Comparison of ENCODE assay signal across 19 cellular contexts in genomic region chr12:132471858-132472255, GRCh38. TPM values are rescaled to one million over a fixed set of nuclear protein-coding genes. Genes with fewer than 3 reads are reported as not detected.
DNase-seq lines count a peak whose midpoint lies in the region; ATAC-seq, FAIRE-seq and TF ChIP-seq lines count a peak whose summit lies in the region.
"Had no signal": no experiment of that assay in that cellular context is flagged by ENCODE, and none has a peak within 500 bp of the region (broad histone marks: within the 10 kb centered on the region; RNA-seq: fewer than 3 reads in every experiment).

No MANE protein-coding gene starts in this region.

- no peak for FAIRE-seq in small intestine (lab: Jason Lieb, UNC)

- no peaks in the 10 kb centered on the region for H3K4me1 ChIP-seq in small intestine (ENCODE audit: control insufficient read depth in 2 of 2, insufficient read depth in 1 of 2, low read depth in 1 of 2, low read length in 1 of 2)
- H3K4me1 ChIP-seq: breast epithelium, gastrocnemius medialis, upper lobe of right lung had no signal

- no peak for ATAC-seq in activated CD8-positive, alpha-beta memory T cell treated with anti-CD3 and anti-CD28 coated beads, Interleukin-2, amount 10 ng/mL, durations not matched to agents 7 days and 5 days
- no peak for ATAC-seq in activated T-helper 17 cell treated with anti-CD3 and anti-CD28 coated beads, Interleukin-2, amount 50 U/mL, for 72 hours (replicated peaks)
- ATAC-seq: gastrocnemius medialis had no signal

- H3K27me3 ChIP-seq in small intestine (ENCODE audit: control insufficient read depth in 2 of 2, insufficient read depth in 2 of 2, low read length in 2 of 2), result no peaks in the 10 kb centered on the region

- peak overlapping the region; percentile 1 for H3K27ac Mint-ChIP-seq in activated CD8-positive, alpha-beta memory T cell treated with anti-CD3 and anti-CD28 coated beads, Interleukin-2, amount 10 ng/mL, durations not matched to agents 7 days and 5 days
- H3K27ac Mint-ChIP-seq in activated T-helper 17 cell treated with anti-CD3 and anti-CD28 coated beads, Interleukin-2, amount 50 U/mL, for 72 hours, result no peak overlapping the region
- H3K27ac Mint-ChIP-seq in nephron progenitor cell, result no peak overlapping the region
- H3K27ac Mint-ChIP-seq: activated naive CD8-positive, alpha-beta T cell had no signal

- H3K9me3 Mint-ChIP-seq in activated CD8-positive, alpha-beta memory T cell treated with anti-CD3 and anti-CD28 coated beads, Interleukin-2, amount 10 ng/mL, durations not matched to agents 7 days and 5 days (ENCODE audit: low read depth), result no peaks in the 10 kb centered on the region
- no peaks in the 10 kb centered on the region for H3K9me3 Mint-ChIP-seq in activated T-helper 17 cell treated with anti-CD3 and anti-CD28 coated beads, Interleukin-2, amount 50 U/mL, for 72 hours
- peaks cover 17% of the 10 kb centered on the region for H3K9me3 Mint-ChIP-seq in nephron progenitor cell

- no peaks in the 10 kb centered on the region for H3K9me3 ChIP-seq in small intestine (ENCODE audit: control insufficient read depth, low read depth)
- H3K9me3 ChIP-seq: gastrocnemius medialis, stomach, upper lobe of right lung had no signal

- peaks cover 15% of the 10 kb centered on the region for H3K27me3 Mint-ChIP-seq in activated CD8-positive, alpha-beta memory T cell treated with anti-CD3 and anti-CD28 coated beads, Interleukin-2, amount 10 ng/mL, durations not matched to agents 7 days and 5 days
- peaks cover 7% of the 10 kb centered on the region for H3K27me3 Mint-ChIP-seq in activated T-helper 17 cell treated with anti-CD3 and anti-CD28 coated beads, Interleukin-2, amount 50 U/mL, for 72 hours
- peaks cover 50% of the 10 kb centered on the region for H3K27me3 Mint-ChIP-seq in nephron progenitor cell (ENCODE audit: low read depth, poor library complexity)
- H3K27me3 Mint-ChIP-seq: activated naive CD8-positive, alpha-beta T cell had no signal

- H3K36me3 ChIP-seq in small intestine (ENCODE audit: control insufficient read depth in 2 of 2, insufficient read depth in 2 of 2, low read length in 2 of 2), result no peaks in the 10 kb centered on the region
- H3K36me3 ChIP-seq: breast epithelium, gastrocnemius medialis, stomach, upper lobe of right lung had no signal

- H3K27ac ChIP-seq in small intestine (ENCODE audit: low read depth in 1 of 2, low read length in 1 of 2), result no peak overlapping the region
- H3K27ac ChIP-seq: breast epithelium, gastrocnemius medialis, upper lobe of right lung had no signal

- TF ChIP-seq CTCF in GM12865 (IDR thresholded peaks at IDR 0.05; ENCODE audit: insufficient read depth, low read depth, low read length, missing control alignments) (no peak), nephron progenitor cell (IDR thresholded peaks at IDR 0.05) (no peak)

- no peaks in the 10 kb centered on the region for H3K36me3 Mint-ChIP-seq in activated CD8-positive, alpha-beta memory T cell treated with anti-CD3 and anti-CD28 coated beads, Interleukin-2, amount 10 ng/mL, durations not matched to agents 7 days and 5 days
- H3K36me3 Mint-ChIP-seq in activated T-helper 17 cell treated with anti-CD3 and anti-CD28 coated beads, Interleukin-2, amount 50 U/mL, for 72 hours (ENCODE audit: low read depth), result no peaks in the 10 kb centered on the region
- peaks cover 4% of the 10 kb centered on the region for H3K36me3 Mint-ChIP-seq in nephron progenitor cell (ENCODE audit: low read depth)
- H3K36me3 Mint-ChIP-seq: activated naive CD8-positive, alpha-beta T cell had no signal

- DNase-seq in activated CD8-positive, alpha-beta memory T cell treated with anti-CD3 and anti-CD28 coated beads, Interleukin-2, amount 10 ng/mL, durations not matched to agents 7 days and 5 days, result no peak
- no peak for DNase-seq in activated CD8-positive, alpha-beta memory T cell treated with anti-CD3 and anti-CD28 coated beads, Interleukin-2, amount 50 U/mL, for 4 hours
- DNase-seq in GM12865 (ENCODE audit: low read depth) (no peak), nephron progenitor cell (peak; percentile 1), NCI-H2081 (lab: John Stamatoyannopoulos, UW) (no peak), T-helper 9 cell (no peak), small intestine (no peak)
- DNase-seq: activated CD4-positive, CD25-positive, alpha-beta regulatory T cell; gastrocnemius medialis; GOT3; left cardiac atrium; midbrain; occipital lobe; SHP77; stomach; upper lobe of right lung had no signal

- H3K4me3 ChIP-seq in GM12865 (ENCODE audit: low read depth, low read length) (peak overlapping the region; percentile 53), small intestine (ENCODE audit: low read depth in 1 of 2, low read length in 2 of 2) (no peak overlapping the region)
- H3K4me3 ChIP-seq: gastrocnemius medialis, stomach, upper lobe of right lung had no signal

- CTCF ChIA-PET in activated CD8-positive, alpha-beta memory T cell treated with anti-CD3 and anti-CD28 coated beads, Interleukin-2, amount 10 ng/mL, durations not matched to agents 7 days and 5 days (lab: Charles Lee), result interaction anchor here (1.1 kb wide), 1 partner anchor 47 kb away, joined by 3 read pairs; no protein-coding TSS in a partner anchor

- peaks cover 33% of the 10 kb centered on the region for H3K4me1 Mint-ChIP-seq in activated CD8-positive, alpha-beta memory T cell treated with anti-CD3 and anti-CD28 coated beads, Interleukin-2, amount 10 ng/mL, durations not matched to agents 7 days and 5 days
- H3K4me1 Mint-ChIP-seq in activated T-helper 17 cell treated with anti-CD3 and anti-CD28 coated beads, Interleukin-2, amount 50 U/mL, for 72 hours, result peaks cover 28% of the 10 kb centered on the region
- peaks cover 10% of the 10 kb centered on the region for H3K4me1 Mint-ChIP-seq in nephron progenitor cell

- H3K4me3 Mint-ChIP-seq in activated CD8-positive, alpha-beta memory T cell treated with anti-CD3 and anti-CD28 coated beads, Interleukin-2, amount 10 ng/mL, durations not matched to agents 7 days and 5 days, result no peak overlapping the region
- peak overlapping the region; percentile 54 for H3K4me3 Mint-ChIP-seq in activated T-helper 17 cell treated with anti-CD3 and anti-CD28 coated beads, Interleukin-2, amount 50 U/mL, for 72 hours
- no peak overlapping the region for H3K4me3 Mint-ChIP-seq in nephron progenitor cell
- H3K4me3 Mint-ChIP-seq: activated naive CD8-positive, alpha-beta T cell had no signal

- 81 to 88% (median 82%) methylated on average over 11 to 16 of the region's 16 CpGs for WGBS in small intestine, 3 donors

RNA-seq across cellular contexts. Expression of gene FBRSL1, which starts 18.1 kb away (rescaled TPM):
- total RNA-seq in activated CD8-positive, alpha-beta memory T cell treated with anti-CD3 and anti-CD28 coated beads, Interleukin-2, amount 10 ng/mL, durations not matched to agents 7 days and 5 days, result 10 to 100 TPM; 48.1 to 48.6 TPM
- 10 to 100 TPM; 34.7 to 38.7 TPM for total RNA-seq in activated T-helper 17 cell treated with anti-CD3 and anti-CD28 coated beads, Interleukin-2, amount 50 U/mL, for 72 hours
- 10 to 100 TPM; 24.3 to 37.6 (median 27.5) TPM for polyA plus RNA-seq in small intestine
